Comparison of ENCODE assay signal across 8 cellular contexts in genomic region chr12:124381454-124382207, GRCh38.
A peak's percentile ranks its signal among the peaks of the same experiment; 100 is the strongest.
DNase-seq lines count a peak whose midpoint lies in the region; ATAC-seq and TF ChIP-seq lines count a peak whose summit lies in the region.

No MANE protein-coding gene starts in this region.

- H3K27me3 ChIP-seq in BJ (ENCODE audit: control insufficient read depth, insufficient read depth, low read length) (no peaks in the 10 kb centered on the region), fibroblast of lung (ENCODE audit: control insufficient read depth, insufficient read depth, low read length) (no peaks in the 10 kb centered on the region), osteoblast (ENCODE audit: insufficient read depth, low read length) (no peaks in the 10 kb centered on the region), A673 (replicated peaks; ENCODE audit: insufficient read depth, low read depth, low read length, poor library complexity) (no peaks in the 10 kb centered on the region)

- H3K9me3 ChIP-seq in T-helper 17 cell (ENCODE audit: control insufficient read depth, low read length, poor library complexity, severe bottlenecking) (no peaks in the 10 kb centered on the region), fibroblast of lung (ENCODE audit: control insufficient read depth, insufficient read depth, low read depth, low read length) (no peaks in the 10 kb centered on the region), osteoblast (ENCODE audit: low read depth, low read length) (no peaks in the 10 kb centered on the region), A673 (ENCODE audit: low read depth, low read length, poor library complexity, severe bottlenecking) (no peaks in the 10 kb centered on the region)

- DNase-seq in BJ (ENCODE audit: low read depth) (peak; percentile 70), T-helper 17 cell (no peak), fibroblast of lung (ENCODE audit: low read depth in 2 of 2) (peak; percentile 71 to 84), osteoblast (ENCODE audit: insufficient read length, low spot score, missing footprints) (peak; percentile 97), A673 (ENCODE audit: low spot score) (no peak)

- H3K27ac Mint-ChIP-seq in T-helper 17 cell = peak overlapping the region; percentile 47

- peaks cover 13% of the 10 kb centered on the region for H3K4me1 Mint-ChIP-seq in T-helper 17 cell

- H3K4me1 ChIP-seq in fibroblast of lung (ENCODE audit: control insufficient read depth, extremely low read depth, insufficient read depth, low read length) = peaks cover 54% of the 10 kb centered on the region
- peaks cover 59% of the 10 kb centered on the region for H3K4me1 ChIP-seq in osteoblast (ENCODE audit: insufficient read depth, low read length)
- H3K4me1 ChIP-seq in A673 (ENCODE audit: insufficient read depth, low read length, poor library complexity, severe bottlenecking) = no peaks in the 10 kb centered on the region

- intact Hi-C loops in A673 (cut with micrococcal nuclease; ENCODE audit: unreplicated experiment) = no loop called here

- POLR2A ChIA-PET in BJ (lab: Charles Lee) (no interaction called here), A673 (lab: Charles Lee; ENCODE audit: low non-redundant PET) (no interaction called here)

- no peak overlapping the region for H3K4me3 ChIP-seq in BJ (ENCODE audit: low read depth, low read length)
- H3K4me3 ChIP-seq in fibroblast of lung (replicated peaks in 1 of 4; ENCODE audit: control extremely low read depth in 1 of 4, insufficient read depth in 1 of 4, low read depth in 3 of 4, low read length in 4 of 4) = no peak overlapping the region
- no peak overlapping the region for H3K4me3 ChIP-seq in osteoblast (ENCODE audit: insufficient read depth, low read length)
- H3K4me3 ChIP-seq in A673 (ENCODE audit: low read depth, low read length, poor library complexity, severe bottlenecking) = no peak overlapping the region

- peak overlapping the region; percentile 20 for H3K4me2 ChIP-seq in fibroblast of lung (ENCODE audit: extremely low read depth, insufficient read depth, low read length)
- H3K4me2 ChIP-seq in osteoblast (ENCODE audit: insufficient read depth, low read length) = no peak overlapping the region

- no peaks in the 10 kb centered on the region for H3K27me3 Mint-ChIP-seq in T-helper 17 cell

- H3K79me2 ChIP-seq in fibroblast of lung (ENCODE audit: control insufficient read depth, insufficient read depth, low read length) (peaks cover 55% of the 10 kb centered on the region), osteoblast (ENCODE audit: insufficient read depth, low read length) (peaks cover 81% of the 10 kb centered on the region)

- TF ChIP-seq CTCF in BJ (IDR thresholded peaks at IDR 0.05; ENCODE audit: insufficient read depth, low read depth, low read length) (no peak), fibroblast of lung (conservative IDR thresholded peaks at IDR 0.05 in 1 of 2, IDR thresholded peaks at IDR 0.05 in 1 of 2; ENCODE audit: low read depth in 1 of 2, low read length in 2 of 2) (no peak), osteoblast (IDR thresholded peaks at IDR 0.05; ENCODE audit: extremely low read depth, low read depth, low read length) (no peak), A673 (conservative IDR thresholded peaks at IDR 0.05; ENCODE audit: low read depth, low read length) (no peak)

- CTCF ChIA-PET in BJ (lab: Yijun Ruan, JAX) (interaction anchor here (1.1 to 3.0 kb wide), 6 partner anchors 8 to 390 kb away, joined by 3 to 10 read pairs (median 6); no protein-coding TSS in a partner anchor), A673 (lab: Charles Lee) (interaction anchor here (0.6 kb wide), 1 partner anchor 14 kb away, joined by 7 read pairs; no protein-coding TSS in a partner anchor)

- BruUV-seq in A673 (replicated peaks; lab: Mats Ljungman, UMichigan) = no TSS peak

- H4K20me1 ChIP-seq in fibroblast of lung (ENCODE audit: control insufficient read depth, extremely low read depth, insufficient read depth, low read length) = no peaks in the 10 kb centered on the region
- H4K20me1 ChIP-seq in osteoblast (ENCODE audit: insufficient read depth, low read length) = peaks cover 74% of the 10 kb centered on the region

- peak overlapping the region; percentile 41 for H3K9ac ChIP-seq in fibroblast of lung (ENCODE audit: insufficient read depth, low read length)

- H2AFZ ChIP-seq in fibroblast of lung (ENCODE audit: low read length) (no peak overlapping the region), osteoblast (ENCODE audit: low read length) (no peak overlapping the region)

- peaks cover 35% of the 10 kb centered on the region for H3K36me3 ChIP-seq in BJ (ENCODE audit: control insufficient read depth, insufficient read depth, low read length)
- H3K36me3 ChIP-seq in fibroblast of lung (ENCODE audit: control insufficient read depth, insufficient read depth, low read length) = peaks cover 35% of the 10 kb centered on the region
- H3K36me3 ChIP-seq in osteoblast (ENCODE audit: insufficient read depth, low read length) = peaks cover 60% of the 10 kb centered on the region
- peaks cover 43% of the 10 kb centered on the region for H3K36me3 ChIP-seq in A673 (ENCODE audit: insufficient read depth, low read length, poor library complexity, severe bottlenecking)

- H3K27ac ChIP-seq in fibroblast of lung (ENCODE audit: insufficient read depth, low read length) (peak overlapping the region; percentile 91), osteoblast (ENCODE audit: low read depth, low read length) (peak overlapping the region; percentile 97), A673 (ENCODE audit: low read depth, low read length, poor library complexity, severe bottlenecking) (no peak overlapping the region)

- no peak overlapping the region for H3K4me3 Mint-ChIP-seq in T-helper 17 cell

- ATAC-seq in T-helper 17 cell = peak; percentile 27
- ATAC-seq in activated CD4-positive, CD25-positive, alpha-beta regulatory T cell treated with anti-CD3 and anti-CD28 coated beads, Interleukin-2, amount 50 U/mL, for 24 hours = no peak
- ATAC-seq in HG02970 (IDR thresholded peaks at IDR 0.05; ENCODE audit: low FRiP score, unreplicated experiment) = no peak
- ATAC-seq in HG03045 (IDR thresholded peaks at IDR 0.05; ENCODE audit: unreplicated experiment) = no peak

- peaks cover 6% of the 10 kb centered on the region for H3K36me3 Mint-ChIP-seq in T-helper 17 cell (ENCODE audit: low read depth)

Comparison
In these comparisons a context has a peak if more than half of its experiments do, and no peak if none do; other contexts are left out.
1. DNase-seq: peak in BJ (single experiment), fibroblast of lung (2 of 2) and osteoblast (single experiment); none in T-helper 17 cell (0 of 3) and A673 (single experiment).